34 cellular contexts compared by ENCODE assay signal in genomic region chr4:146261046-146261445, GRCh38. TPM values are rescaled to one million over a fixed set of nuclear protein-coding genes. Genes with fewer than 3 reads are reported as not detected.
"Had no signal": no experiment of that assay in that cellular context is flagged by ENCODE, and none has a peak within 500 bp of the region (broad histone marks: within the 10 kb centered on the region; RNA-seq: fewer than 3 reads in every experiment).

No MANE protein-coding gene starts in this region.

- H3K36me3 ChIP-seq: cardiac muscle cell, Peyer's patch, SJSA1 had no signal

- H3K4me3 Mint-ChIP-seq: activated CD4-positive, alpha-beta T cell treated with anti-CD3 and anti-CD28 coated beads, Interleukin-2, amount 10 ng/mL, durations not matched to agents 24 days and 14 days; activated CD8-positive, alpha-beta T cell treated with anti-CD3 and anti-CD28 coated beads, Interleukin-2, amount 10 ng/mL, durations not matched to agents 7 days and 5 days; activated naive CD4-positive, alpha-beta T cell treated with anti-CD3 and anti-CD28 coated beads, Interleukin-2, amount 50 U/mL, for 24 hours; activated naive CD8-positive, alpha-beta T cell treated with anti-CD3 and anti-CD28 coated beads, Interleukin-2, amount 10 ng/mL, durations not matched to agents 7 days and 5 days; activated T-cell treated with anti-CD3 and anti-CD28 coated beads, Interleukin-2, amount 50 U/mL, for 24 hours; central memory CD8-positive, alpha-beta T cell had no signal

- H3K9me3 ChIP-seq: ascending aorta, Peyer's patch, SJSA1 had no signal

- H3K4me1 Mint-ChIP-seq: activated CD4-positive, alpha-beta T cell treated with anti-CD3 and anti-CD28 coated beads, Interleukin-2, amount 10 ng/mL, durations not matched to agents 24 days and 14 days; activated naive CD4-positive, alpha-beta T cell treated with anti-CD3 and anti-CD28 coated beads, Interleukin-2, amount 50 U/mL, for 24 hours; activated naive CD8-positive, alpha-beta T cell treated with anti-CD3 and anti-CD28 coated beads, Interleukin-2, amount 10 ng/mL, durations not matched to agents 7 days and 5 days; central memory CD8-positive, alpha-beta T cell had no signal

- H3K9me3 Mint-ChIP-seq: activated CD4-positive, alpha-beta T cell treated with anti-CD3 and anti-CD28 coated beads, Interleukin-2, amount 10 ng/mL, durations not matched to agents 24 days and 14 days; activated naive CD4-positive, alpha-beta T cell treated with anti-CD3 and anti-CD28 coated beads, Interleukin-2, amount 50 U/mL, for 24 hours; activated naive CD8-positive, alpha-beta T cell treated with anti-CD3 and anti-CD28 coated beads, Interleukin-2, amount 10 ng/mL, durations not matched to agents 7 days and 5 days; activated T-cell treated with anti-CD3 and anti-CD28 coated beads, Interleukin-2, amount 50 U/mL, for 24 hours; activated T-helper 2 cell treated with anti-CD3 and anti-CD28 coated beads, Interferon-gamma antibody, Interleukin-2, Interleukin-4, amounts not matched to agents 10 μg/mL and 5 μg/mL and 100 μg/mL, durations not matched to agents 14 hours and 24 hours and 36 hours; central memory CD8-positive, alpha-beta T cell had no signal

- H3K4me3 ChIP-seq: ascending aorta, cardiac muscle cell, Peyer's patch, SJSA1 had no signal

- DNase-seq: activated CD4-positive, alpha-beta T cell treated with anti-CD3 and anti-CD28 coated beads for 1 hour; activated CD4-positive, alpha-beta T cell treated with anti-CD3 and anti-CD28 coated beads, Interleukin-2, amount 10 ng/mL, durations not matched to agents 24 days and 14 days; activated CD4-positive, alpha-beta T cell treated with anti-CD3 and anti-CD28 coated beads, Interleukin-2, amount 50 U/mL, for 4 hours; activated CD4-positive, CD25-positive, alpha-beta regulatory T cell; activated CD8-positive, alpha-beta T cell treated with anti-CD3 and anti-CD28 coated beads, Interleukin-2, amount 10 ng/mL, durations not matched to agents 7 days and 5 days; activated gamma-delta T cell; activated naive CD4-positive, alpha-beta T cell treated with Interleukin-2 at 50 U/mL for 16 hours; activated naive CD8-positive, alpha-beta T cell treated with anti-CD3 and anti-CD28 coated beads, Interleukin-2, amount 10 ng/mL, durations not matched to agents 7 days and 5 days; activated T-cell treated with anti-CD3 and anti-CD28 coated beads, Interleukin-2, amount 50 U/mL, for 24 hours; amygdala; Kasumi-1; KG1; MM.1S; MV-4-11; NCI-H1092; NCI-H1436 treated with DMSO at 0.1 percent for 48 hours; NCI-H1694 treated with DMSO at 0.1 percent for 48 hours; NCI-H2029; NCI-H2107; NCI-H345; NCI-H524 treated with DMSO at 0.1 percent for 48 hours; Peyer's patch; RPMI8226; SHP77 treated with DMSO at 0.1 percent for 48 hours; SW 1271; T1000; WERI-Rb-1 had no signal

- H3K27me3 ChIP-seq: ascending aorta, cardiac muscle cell, Peyer's patch, SJSA1 had no signal

- ATAC-seq: activated CD8-positive, alpha-beta T cell treated with anti-CD3 and anti-CD28 coated beads, Interleukin-2, amount 10 ng/mL, durations not matched to agents 7 days and 5 days had no signal

- H3K27me3 Mint-ChIP-seq: activated CD4-positive, alpha-beta T cell treated with anti-CD3 and anti-CD28 coated beads, Interleukin-2, amount 10 ng/mL, durations not matched to agents 24 days and 14 days; activated naive CD4-positive, alpha-beta T cell treated with anti-CD3 and anti-CD28 coated beads, Interleukin-2, amount 50 U/mL, for 24 hours; activated naive CD8-positive, alpha-beta T cell treated with anti-CD3 and anti-CD28 coated beads, Interleukin-2, amount 10 ng/mL, durations not matched to agents 7 days and 5 days; activated T-cell treated with anti-CD3 and anti-CD28 coated beads, Interleukin-2, amount 50 U/mL, for 24 hours; central memory CD8-positive, alpha-beta T cell had no signal

- H3K4me1 ChIP-seq: ascending aorta, Peyer's patch had no signal

- H3K27ac Mint-ChIP-seq: activated CD4-positive, alpha-beta T cell treated with anti-CD3 and anti-CD28 coated beads, Interleukin-2, amount 10 ng/mL, durations not matched to agents 24 days and 14 days; activated CD8-positive, alpha-beta T cell treated with anti-CD3 and anti-CD28 coated beads, Interleukin-2, amount 10 ng/mL, durations not matched to agents 7 days and 5 days; activated naive CD4-positive, alpha-beta T cell treated with anti-CD3 and anti-CD28 coated beads, Interleukin-2, amount 50 U/mL, for 24 hours; activated naive CD8-positive, alpha-beta T cell treated with anti-CD3 and anti-CD28 coated beads, Interleukin-2, amount 10 ng/mL, durations not matched to agents 7 days and 5 days; activated T-cell treated with anti-CD3 and anti-CD28 coated beads, Interleukin-2, amount 50 U/mL, for 24 hours; activated T-helper 2 cell treated with anti-CD3 and anti-CD28 coated beads, Interferon-gamma antibody, Interleukin-2, Interleukin-4, amounts not matched to agents 10 μg/mL and 5 μg/mL and 100 μg/mL, durations not matched to agents 14 hours and 24 hours and 36 hours had no signal

- H3K27ac ChIP-seq: ascending aorta, cardiac muscle cell, Peyer's patch, SJSA1, WERI-Rb-1 had no signal

RNA-seq across cellular contexts. Expression of gene REELD1, which starts 46.7 kb away (rescaled TPM):
- total RNA-seq: activated CD4-positive, alpha-beta T cell treated with anti-CD3 and anti-CD28 coated beads, Interleukin-2, amount 10 ng/mL, durations not matched to agents 24 days and 14 days; activated CD8-positive, alpha-beta T cell treated with anti-CD3 and anti-CD28 coated beads, Interleukin-2, amount 10 ng/mL, durations not matched to agents 7 days and 5 days; activated T-helper 2 cell treated with anti-CD3 and anti-CD28 coated beads, Interferon-gamma antibody, Interleukin-2, Interleukin-4, amounts not matched to agents 10 μg/mL and 5 μg/mL and 100 μg/mL, durations not matched to agents 14 hours and 24 hours and 36 hours; ascending aorta; cardiac muscle cell; NCI-H460 had no signal
- polyA plus RNA-seq: cardiac muscle cell had no signal
